1 cellular context compared by ENCODE assay signal in the genomic region with DNA sequence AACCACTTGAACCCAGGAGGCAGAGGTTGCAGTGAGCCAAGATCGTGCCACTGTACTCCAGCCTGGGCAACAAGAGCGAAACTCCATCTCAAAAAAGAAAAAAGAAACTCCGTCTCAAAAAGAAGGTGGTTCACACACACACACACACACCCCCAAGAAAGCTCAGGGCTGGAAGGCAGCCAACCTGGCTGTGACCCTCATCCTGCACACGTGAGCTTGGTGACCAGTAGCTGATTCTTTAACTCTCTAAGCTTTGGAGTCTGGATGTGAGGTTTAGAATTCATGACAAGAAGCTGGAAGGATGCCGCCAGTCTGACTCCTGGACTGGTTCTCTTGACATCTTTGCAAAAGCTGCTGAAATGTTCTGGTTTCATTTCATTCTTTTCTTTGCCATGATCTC.
TF ChIP-seq lines count a peak whose summit lies in the region.

No MANE protein-coding gene starts in this region.

TF ChIP-seq in GM23338, 12 proteins besides CTCF, POLR2A, EP300 and RAD21:
- TF ChIP-seq EZH2 (IDR thresholded peaks at IDR 0.05; ENCODE audit: low read depth, unreplicated experiment) (no peak), NANOG (IDR thresholded peaks at IDR 0.05; ENCODE audit: borderline replicate concordance) (no peak)
